In the genomic region with DNA sequence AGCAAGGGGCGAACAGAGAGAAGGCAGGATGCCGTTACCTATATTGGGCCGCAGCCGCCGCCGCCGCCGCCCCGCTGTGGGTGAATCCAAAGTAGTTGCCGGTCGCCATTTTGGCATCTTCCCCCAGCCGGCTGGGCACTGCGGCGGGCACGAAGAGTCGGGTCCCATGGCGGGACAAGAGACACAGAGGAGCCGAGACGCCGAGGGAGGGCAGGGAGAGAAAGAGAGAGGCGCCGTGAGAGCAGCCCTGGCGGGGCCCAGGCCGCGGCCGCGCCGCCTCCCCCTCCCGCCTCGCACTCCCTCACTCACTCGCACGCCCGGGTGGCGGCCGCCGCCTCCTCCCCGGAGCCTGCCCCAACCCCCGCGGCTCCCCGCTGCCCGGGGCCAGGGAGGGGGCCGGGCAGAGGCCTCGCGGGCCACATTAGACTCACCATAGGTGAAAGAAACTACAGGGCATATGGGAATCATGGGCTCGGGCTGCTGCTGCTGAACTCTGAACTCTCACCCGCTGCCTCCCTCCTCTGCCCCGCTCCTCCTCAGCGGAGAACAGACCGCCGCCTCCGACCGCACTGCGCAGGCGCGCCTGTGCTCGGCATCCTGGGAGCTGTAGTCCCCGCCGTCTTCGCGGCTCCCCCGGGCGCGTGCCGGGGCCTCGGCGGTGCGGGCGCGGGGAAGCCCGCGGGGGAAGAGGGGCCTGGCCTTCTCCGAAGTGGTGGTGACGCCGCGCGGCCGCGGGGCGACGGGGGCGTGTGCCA, we compare ENCODE assay signal across 8 cellular contexts. TPM values are rescaled to one million over a fixed set of nuclear protein-coding genes. Genes with fewer than 3 reads are reported as not detected.
DNase-seq lines count a peak whose midpoint lies in the region; ATAC-seq and TF ChIP-seq lines count a peak whose summit lies in the region.

A gene (minus strand): TSS at position 550 of the 755 bp plus-strand sequence. CDS start 82 bp downstream, at position 468.

- no peaks in the 10 kb centered on the region for H3K27me3 ChIP-seq in upper lobe of right lung

- peak within 1 kb of the TSS; percentile 86 for H3K4me3 Mint-ChIP-seq in progenitor cell of endocrine pancreas (ENCODE audit: low read depth)

- H3K27ac ChIP-seq in upper lobe of right lung = peak within 1 kb of the TSS; percentile 92

- H3K4me1 ChIP-seq in upper lobe of right lung = peaks cover 35% of the 10 kb centered on the region

- intact Hi-C loops in T-helper 1 cell treated with Interleukin-12 subunit alpha and Interleukin-12 subunit beta and Interleukin-4 antibody, amounts not matched to agents 30 ng/mL and 1 ng/mL, for 36 hours (cut with micrococcal nuclease) = loop anchor here (1.0 to 5.0 kb wide), 10 partner anchors 45 to 912 kb away; a partner anchor contains a TSS
- intact Hi-C loops in left cardiac atrium (cut with DNase I) (no loop called here), upper lobe of right lung (cut with DNase I) (no loop called here)

- H3K27me3 Mint-ChIP-seq in progenitor cell of endocrine pancreas = peaks cover 29% of the 10 kb centered on the region

- peak; percentile 88 for ATAC-seq in GM18498 (IDR thresholded peaks at IDR 0.05; ENCODE audit: unreplicated experiment)
- ATAC-seq in HG02885 (IDR thresholded peaks at IDR 0.05; ENCODE audit: poor library complexity, unreplicated experiment) = peak; percentile 84
- peak; percentile 97 to 98 for ATAC-seq in left cardiac atrium
- ATAC-seq in upper lobe of right lung = peak; percentile 97

- H3K27ac Mint-ChIP-seq in progenitor cell of endocrine pancreas = peak within 1 kb of the TSS; percentile 97

- H3K36me3 ChIP-seq in upper lobe of right lung = no peaks in the 10 kb centered on the region

- DNase-seq in NCI-H1694 (lab: John Stamatoyannopoulos, UW) = peak; percentile 88
- peak; percentile 79 for DNase-seq in amniotic epithelial cell (ENCODE audit: low read depth)
- peak; percentile 94 for DNase-seq in left cardiac atrium
- peak; percentile 87 for DNase-seq in progenitor cell of endocrine pancreas (ENCODE audit: low spot score, unreplicated experiment)
- DNase-seq in upper lobe of right lung = peak; percentile 96

- peaks cover 6% of the 10 kb centered on the region for H3K36me3 Mint-ChIP-seq in progenitor cell of endocrine pancreas (ENCODE audit: insufficient read depth)

- peak within 1 kb of the TSS; percentile 88 for H3K4me3 ChIP-seq in upper lobe of right lung

- H3K9me3 ChIP-seq in upper lobe of right lung = no peaks in the 10 kb centered on the region

- TF ChIP-seq CTCF in progenitor cell of endocrine pancreas (IDR thresholded peaks at IDR 0.05; ENCODE audit: unreplicated experiment) (no peak), upper lobe of right lung (IDR thresholded peaks at IDR 0.05) (no peak)

- H3K9me3 Mint-ChIP-seq in progenitor cell of endocrine pancreas (ENCODE audit: low read depth) = no peaks in the 10 kb centered on the region

- peaks cover 23% of the 10 kb centered on the region for H3K4me1 Mint-ChIP-seq in progenitor cell of endocrine pancreas (ENCODE audit: low read depth)

RNA-seq across cellular contexts. Expression of the gene that starts here (rescaled TPM):
- total RNA-seq in T-helper 1 cell treated with Interleukin-12 subunit alpha and Interleukin-12 subunit beta and Interleukin-4 antibody, amounts not matched to agents 30 ng/mL and 1 ng/mL, for 36 hours = 56.5 and 59.1 TPM in 2 replicates
- total RNA-seq in left cardiac atrium (10 to 100 TPM; 47.9 to 56.5 TPM), progenitor cell of endocrine pancreas (75.6 and 78.6 TPM in 2 replicates), upper lobe of right lung (60.4 TPM)

Comparison
In these comparisons a context has a peak if more than half of its experiments do, and no peak if none do; other contexts are left out.
1. Peak in every context shown above with its lines: DNase-seq, ATAC-seq, H3K4me3 ChIP-seq and H3K27ac ChIP-seq.